Comparison of ENCODE assay signal across 17 cellular contexts in genomic region chr3:127600749-127601456, GRCh38. TPM values are rescaled to one million over a fixed set of nuclear protein-coding genes. Genes with fewer than 3 reads are reported as not detected.
A peak's percentile ranks its signal among the peaks of the same experiment; 100 is the strongest.
DNase-seq lines count a peak whose midpoint lies in the region; ATAC-seq and TF ChIP-seq lines count a peak whose summit lies in the region.
"Had no signal": no experiment of that assay in that cellular context is flagged by ENCODE, and none has a peak within 500 bp of the region (broad histone marks: within the 10 kb centered on the region; RNA-seq: fewer than 3 reads in every experiment).

No MANE protein-coding gene starts in this region.

- peaks cover 38% of the 10 kb centered on the region for H3K79me2 ChIP-seq in mesendoderm (ENCODE audit: control insufficient read depth, insufficient read depth, low read length)

- H3K9ac ChIP-seq in mesendoderm (ENCODE audit: low read length) = peak overlapping the region; percentile 45

- ATAC-seq in activated CD8-positive, alpha-beta T cell treated with anti-CD3 and anti-CD28 coated beads for 36 hours = no peak
- ATAC-seq in HG03097 (IDR thresholded peaks at IDR 0.05; ENCODE audit: low FRiP score, unreplicated experiment) = no peak
- ATAC-seq: left lung, Panc1 had no signal

- H3K18ac ChIP-seq in mesendoderm (ENCODE audit: low read length) = no peak overlapping the region

- H3K27ac ChIP-seq in mesendoderm (ENCODE audit: low read depth, low read length) = no peak overlapping the region
- H3K27ac ChIP-seq: left lung, testis had no signal

- H3K27me3 ChIP-seq in mesendoderm (ENCODE audit: insufficient read depth, low read length, poor library complexity) = no peaks in the 10 kb centered on the region
- H3K27me3 ChIP-seq: left lung, testis had no signal

- CTCF ChIA-PET in activated CD8-positive, alpha-beta T cell treated with anti-CD3 and anti-CD28 coated beads for 36 hours (lab: Charles Lee) = no interaction called here

- no peak for DNase-seq in activated CD4-positive, alpha-beta T cell treated with anti-CD3 and anti-CD28 coated beads, Interleukin-2, amount 10 ng/mL, durations not matched to agents 24 days and 14 days
- DNase-seq in activated CD4-positive, alpha-beta T cell treated with anti-CD3 and anti-CD28 coated beads, Interleukin-2, amount 50 U/mL, for 1 hour = no peak
- DNase-seq in HFF-Myc (ENCODE audit: extremely low read depth, low read depth) = no peak
- no peak for DNase-seq in activated CD8-positive, alpha-beta T cell treated with anti-CD3 and anti-CD28 coated beads for 36 hours
- DNase-seq in mesendoderm = no peak
- no peak for DNase-seq in NCI-H345 (lab: John Stamatoyannopoulos, UW)
- DNase-seq in UCSD-AML1 (lab: John Stamatoyannopoulos, UW; ENCODE audit: unreplicated experiment) = no peak
- DNase-seq: activated CD4-positive, CD25-positive, alpha-beta regulatory T cell treated with anti-CD3 and anti-CD28 coated beads, Interleukin-2, amount 50 U/mL, for 72 hours; activated effector memory CD4-positive, alpha-beta T cell treated with anti-CD3 and anti-CD28 coated beads, Interleukin-2, amount 50 U/mL, for 16 hours; CD8-positive, alpha-beta memory T cell; effector memory CD4-positive, alpha-beta T cell; left lung; NCI-H524 treated with DMSO at 0.1 percent for 48 hours; retina; testis had no signal

- no peak overlapping the region for H3K4me2 ChIP-seq in mesendoderm (ENCODE audit: low read length)

- no peaks in the 10 kb centered on the region for H3K27me3 Mint-ChIP-seq in activated CD4-positive, alpha-beta T cell treated with anti-CD3 and anti-CD28 coated beads, Interleukin-2, amount 10 ng/mL, durations not matched to agents 24 days and 14 days
- H3K27me3 Mint-ChIP-seq in activated CD8-positive, alpha-beta T cell treated with anti-CD3 and anti-CD28 coated beads for 36 hours = no peaks in the 10 kb centered on the region
- H3K27me3 Mint-ChIP-seq: CD8-positive, alpha-beta memory T cell had no signal

- no peak overlapping the region for H2BK120ac ChIP-seq in mesendoderm (ENCODE audit: low read depth, low read length)

- H3K23ac ChIP-seq in mesendoderm (ENCODE audit: low read length) = no peak overlapping the region

- no peak overlapping the region for H4K5ac ChIP-seq in mesendoderm (ENCODE audit: low read length)

- WGBS in mesendoderm (ENCODE audit: extremely low coverage, insufficient coverage, low lambda C conversion rate) = no CpG with 5 or more reads among the region's 6 CpGs

- H3K4me3 Mint-ChIP-seq in activated CD4-positive, alpha-beta T cell treated with anti-CD3 and anti-CD28 coated beads, Interleukin-2, amount 10 ng/mL, durations not matched to agents 24 days and 14 days = peak overlapping the region; percentile 24
- peak overlapping the region; percentile 91 for H3K4me3 Mint-ChIP-seq in activated CD8-positive, alpha-beta T cell treated with anti-CD3 and anti-CD28 coated beads for 36 hours

- peaks cover 43% of the 10 kb centered on the region for H3K4me1 Mint-ChIP-seq in activated CD4-positive, alpha-beta T cell treated with anti-CD3 and anti-CD28 coated beads, Interleukin-2, amount 10 ng/mL, durations not matched to agents 24 days and 14 days
- peaks cover 41% of the 10 kb centered on the region for H3K4me1 Mint-ChIP-seq in activated CD8-positive, alpha-beta T cell treated with anti-CD3 and anti-CD28 coated beads for 36 hours (ENCODE audit: low read depth)

- peak overlapping the region; percentile 61 for H3K56ac ChIP-seq in mesendoderm (ENCODE audit: low read length)

- peaks cover 13% of the 10 kb centered on the region for H3K79me1 ChIP-seq in mesendoderm (ENCODE audit: low read length)

- H4K8ac ChIP-seq in mesendoderm (ENCODE audit: low read depth, low read length) = no peak overlapping the region

- no peak overlapping the region for H2BK5ac ChIP-seq in mesendoderm (ENCODE audit: low read length)

- H3K9me3 Mint-ChIP-seq in activated CD4-positive, alpha-beta T cell treated with anti-CD3 and anti-CD28 coated beads, Interleukin-2, amount 10 ng/mL, durations not matched to agents 24 days and 14 days = no peaks in the 10 kb centered on the region
- no peaks in the 10 kb centered on the region for H3K9me3 Mint-ChIP-seq in activated CD8-positive, alpha-beta T cell treated with anti-CD3 and anti-CD28 coated beads for 36 hours
- H3K9me3 Mint-ChIP-seq: CD8-positive, alpha-beta memory T cell had no signal

- TF ChIP-seq CTCF in HFF-Myc (IDR thresholded peaks at IDR 0.05; ENCODE audit: low read depth, low read length, missing control alignments) = no peak
- no peak for TF ChIP-seq CTCF in activated CD8-positive, alpha-beta T cell treated with anti-CD3 and anti-CD28 coated beads for 36 hours (IDR thresholded peaks at IDR 0.05)

- no peak overlapping the region for H3K27ac Mint-ChIP-seq in activated CD4-positive, alpha-beta T cell treated with anti-CD3 and anti-CD28 coated beads, Interleukin-2, amount 10 ng/mL, durations not matched to agents 24 days and 14 days
- H3K27ac Mint-ChIP-seq in activated CD8-positive, alpha-beta T cell treated with anti-CD3 and anti-CD28 coated beads for 36 hours = no peak overlapping the region

- POLR2A ChIA-PET in activated CD8-positive, alpha-beta T cell treated with anti-CD3 and anti-CD28 coated beads for 36 hours (lab: Charles Lee) = interaction anchor here (1.9 to 5.8 kb wide), 3 partner anchors 9 to 11 kb away, joined by 12 to 74 read pairs (median 14); partner anchors contain the start of gene TPRA1

- H2AK5ac ChIP-seq in mesendoderm (ENCODE audit: low read length) = no peak overlapping the region

- peaks cover 47% of the 10 kb centered on the region for H3K36me3 Mint-ChIP-seq in activated CD4-positive, alpha-beta T cell treated with anti-CD3 and anti-CD28 coated beads, Interleukin-2, amount 10 ng/mL, durations not matched to agents 24 days and 14 days (ENCODE audit: low read depth)
- peaks cover 65% of the 10 kb centered on the region for H3K36me3 Mint-ChIP-seq in activated CD8-positive, alpha-beta T cell treated with anti-CD3 and anti-CD28 coated beads for 36 hours (ENCODE audit: low read depth)

- intact Hi-C loops in activated CD4-positive, alpha-beta T cell treated with anti-CD3 and anti-CD28 coated beads, Interleukin-2, amount 10 ng/mL, durations not matched to agents 24 days and 14 days (cut with micrococcal nuclease) = no loop called here
- intact Hi-C loops in activated CD8-positive, alpha-beta T cell treated with anti-CD3 and anti-CD28 coated beads for 36 hours (cut with micrococcal nuclease) = no loop called here

- peaks cover 6% of the 10 kb centered on the region for H3K4me1 ChIP-seq in mesendoderm (ENCODE audit: control insufficient read depth, low read depth, low read length)

- H3K36me3 ChIP-seq in mesendoderm (ENCODE audit: control insufficient read depth, insufficient read depth, low read length) = peaks cover 9% of the 10 kb centered on the region

- H3K4ac ChIP-seq in mesendoderm (ENCODE audit: low read depth, low read length) = no peak overlapping the region

- H2BK15ac ChIP-seq in mesendoderm (replicated peaks; ENCODE audit: low read depth) = no peak overlapping the region

- peak overlapping the region; percentile 81 for H3K4me3 ChIP-seq in HFF-Myc (replicated peaks; ENCODE audit: low read depth, low read length)
- H3K4me3 ChIP-seq in mesendoderm (ENCODE audit: low read length) = no peak overlapping the region
- H3K4me3 ChIP-seq: left lung, testis had no signal

RNA-seq across cellular contexts. Expression of gene MCM2, which starts 2.7 kb away (rescaled TPM):
- 229 and 237 TPM in 2 replicates for total RNA-seq in activated CD4-positive, alpha-beta T cell treated with anti-CD3 and anti-CD28 coated beads, Interleukin-2, amount 10 ng/mL, durations not matched to agents 24 days and 14 days
- 100 to 1,000 TPM; 289 to 302 TPM for total RNA-seq in activated CD8-positive, alpha-beta T cell treated with anti-CD3 and anti-CD28 coated beads for 36 hours
- polyA plus RNA-seq in mesendoderm (2013, experiment 1 of 2) = 75.8 TPM
- polyA plus RNA-seq in mesendoderm (2013, experiment 2 of 2) = 77.5 TPM

RNA-seq across cellular contexts. Expression of gene TPRA1, which starts 10.4 kb away (rescaled TPM):
- 32.9 and 37.2 TPM in 2 replicates for total RNA-seq in activated CD4-positive, alpha-beta T cell treated with anti-CD3 and anti-CD28 coated beads, Interleukin-2, amount 10 ng/mL, durations not matched to agents 24 days and 14 days
- total RNA-seq in activated CD8-positive, alpha-beta T cell treated with anti-CD3 and anti-CD28 coated beads for 36 hours = 10 to 100 TPM; 26.6 to 28.0 TPM
- 4.3 TPM for polyA plus RNA-seq in mesendoderm (2013, experiment 1 of 2)
- 4.3 TPM for polyA plus RNA-seq in mesendoderm (2013, experiment 2 of 2)

RNA-seq across cellular contexts. Expression of gene PODXL2, which starts 28.1 kb away (rescaled TPM):
- 9.2 and 9.8 TPM in 2 replicates for total RNA-seq in activated CD4-positive, alpha-beta T cell treated with anti-CD3 and anti-CD28 coated beads, Interleukin-2, amount 10 ng/mL, durations not matched to agents 24 days and 14 days
- 1 to 10 TPM; 1.1 to 1.3 TPM for total RNA-seq in activated CD8-positive, alpha-beta T cell treated with anti-CD3 and anti-CD28 coated beads for 36 hours
- 9.6 TPM for polyA plus RNA-seq in mesendoderm (2013, experiment 1 of 2)
- 10.3 TPM for polyA plus RNA-seq in mesendoderm (2013, experiment 2 of 2)
